ENCODE assay signal across 9 cellular contexts in genomic region chr9:73116030-73116429, GRCh38. TPM values are rescaled to one million over a fixed set of nuclear protein-coding genes. Genes with fewer than 3 reads are reported as not detected.
A peak's percentile ranks its signal among the peaks of the same experiment; 100 is the strongest.
DNase-seq lines count a peak whose midpoint lies in the region; ATAC-seq and TF ChIP-seq lines count a peak whose summit lies in the region.
"Had no signal": no experiment of that assay in that cellular context is flagged by ENCODE, and none has a peak within 500 bp of the region (broad histone marks: within the 10 kb centered on the region; RNA-seq: fewer than 3 reads in every experiment).

No MANE protein-coding gene starts in this region.

- no peaks in the 10 kb centered on the region for H3K27me3 ChIP-seq in foreskin keratinocyte

- CTCF ChIA-PET in RWPE1 (lab: Yijun Ruan, JAX): interaction anchor here (0.6 to 1.1 kb wide), 2 partner anchors 9 to 60 kb away, joined by 4 to 6 read pairs; no protein-coding TSS in a partner anchor

- ATAC-seq in GM21786 (IDR thresholded peaks at IDR 0.05; ENCODE audit: unreplicated experiment): peak; percentile 70
- ATAC-seq in foreskin keratinocyte: peak; percentile 86
- ATAC-seq in GM18861 (IDR thresholded peaks at IDR 0.05; ENCODE audit: unreplicated experiment): no peak

- no peak for TF ChIP-seq CTCF in RWPE1 (conservative IDR thresholded peaks at IDR 0.05; ENCODE audit: low read depth)
- no peak for TF ChIP-seq CTCF in foreskin keratinocyte (conservative IDR thresholded peaks at IDR 0.05)

- in situ Hi-C loops in G401 (cut with HindIII; ENCODE audit: low sequenced_read_pairs): no loop called here

- peaks cover 25% of the 10 kb centered on the region for H3K4me1 ChIP-seq in foreskin keratinocyte

- POLR2A ChIA-PET in RWPE1 (lab: Yijun Ruan, JAX; ENCODE audit: low non-redundant PET): no interaction called here

- DNase-seq in AG20443 (ENCODE audit: low spot score) (peak; percentile 43), RWPE1 (ENCODE audit: low spot score) (peak; percentile 46), foreskin keratinocyte (peak; percentile 69 to 88), substantia nigra (lab: John Stamatoyannopoulos, UW) (no peak), amygdala (lab: John Stamatoyannopoulos, UW) (no peak), G401 (ENCODE audit: low spot score) (no peak)
- DNase-seq: NCI-H2029 had no signal

- no peak overlapping the region for H3K27ac ChIP-seq in RWPE1
- H3K27ac ChIP-seq in foreskin keratinocyte: peak overlapping the region; percentile 94
- H3K27ac ChIP-seq in substantia nigra (ENCODE audit: low read depth, low read length, poor library complexity, severe bottlenecking): no peak overlapping the region

RNA-seq across cellular contexts. Expression of gene ANXA1, which starts 35.6 kb away (rescaled TPM):
- 880 and 908 TPM in 2 replicates for total RNA-seq in foreskin keratinocyte
- 712 and 776 TPM in 2 replicates for polyA plus RNA-seq in foreskin keratinocyte
- 9.4 and 15.9 TPM in 2 replicates for total RNA-seq in G401 (2014; rRNA removed; shearing (Covaris generic))

Comparison
In these comparisons a context has a peak if more than half of its experiments do, and no peak if none do; other contexts are left out.
1. DNase-seq: peak in AG20443 (single experiment), RWPE1 (single experiment) and foreskin keratinocyte (2 of 2); none in substantia nigra (0 of 49), amygdala (0 of 56) and G401 (single experiment).
2. RNA of gene ANXA1, which starts 35.6 kb away (total RNA-seq): 880 to 908 TPM in foreskin keratinocyte; 9.4 to 15.9 TPM in G401; every median in the first group is over 10 times any median in the second.